19 cellular contexts compared by ENCODE assay signal in the genomic region with DNA sequence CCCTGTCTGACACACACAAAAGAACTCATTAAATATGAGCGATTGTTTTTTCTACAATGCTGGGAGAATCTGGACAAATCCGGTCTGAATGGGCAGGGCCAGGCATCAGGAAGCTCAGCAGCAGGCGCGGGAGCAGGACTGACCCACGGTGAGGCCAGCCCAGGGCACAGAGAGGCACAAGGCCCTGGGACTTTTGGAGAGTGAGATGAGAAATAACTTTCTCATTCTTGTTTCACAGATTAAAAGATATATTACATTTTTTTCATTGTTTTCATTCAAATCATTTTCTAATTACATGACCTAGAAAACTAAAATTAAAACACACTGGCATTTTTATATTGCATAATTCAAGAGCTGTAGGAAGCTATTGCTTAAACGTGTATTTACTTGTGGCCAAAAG.
DNase-seq lines count a peak whose midpoint lies in the region; ATAC-seq and TF ChIP-seq lines count a peak whose summit lies in the region.
"Had no signal": no experiment of that assay in that cellular context is flagged by ENCODE, and none has a peak within 500 bp of the region (broad histone marks: within the 10 kb centered on the region; RNA-seq: fewer than 3 reads in every experiment).

No MANE protein-coding gene starts in this region.

- H4K20me1 ChIP-seq in neural progenitor cell (ENCODE audit: low read depth): no peaks in the 10 kb centered on the region

- peak overlapping the region; percentile 53 for H3K27ac Mint-ChIP-seq in HFFc6
- H3K27ac Mint-ChIP-seq in neural progenitor cell: no peak overlapping the region
- H3K27ac Mint-ChIP-seq: activated CD8-positive, alpha-beta T cell treated with anti-CD3 and anti-CD28 coated beads for 36 hours; activated T-cell treated with anti-CD3 and anti-CD28 coated beads, Interleukin-2, amount 50 U/mL, for 72 hours; endodermal cell; stimulated activated memory B cell treated with anti-CD40 and anti-IgM and Interleukin-4, amounts not matched to agents 10 μg/mL and 1 μg/mL and 100 μg/mL, for 72 hours had no signal

- no peak overlapping the region for H3K27ac ChIP-seq in neural progenitor cell
- H3K27ac ChIP-seq: SJCRH30 had no signal

- H3K36me3 ChIP-seq in neural progenitor cell: no peaks in the 10 kb centered on the region
- H3K36me3 ChIP-seq: SJCRH30, tibial artery had no signal

- ATAC-seq in GM21360 (IDR thresholded peaks at IDR 0.05; ENCODE audit: unreplicated experiment): no peak
- ATAC-seq: activated CD8-positive, alpha-beta T cell treated with anti-CD3 and anti-CD28 coated beads for 36 hours; activated T-cell treated with anti-CD3 and anti-CD28 coated beads, Interleukin-2, amount 50 U/mL, for 72 hours; stimulated activated memory B cell treated with anti-CD40 and anti-IgM and Interleukin-4, amounts not matched to agents 10 μg/mL and 1 μg/mL and 100 μg/mL, for 72 hours had no signal

- H3K4me3 Mint-ChIP-seq in HFFc6: no peak overlapping the region
- H3K4me3 Mint-ChIP-seq in neural progenitor cell: no peak overlapping the region
- H3K4me3 Mint-ChIP-seq: activated CD8-positive, alpha-beta T cell treated with anti-CD3 and anti-CD28 coated beads for 36 hours; activated T-cell treated with anti-CD3 and anti-CD28 coated beads, Interleukin-2, amount 50 U/mL, for 72 hours; endodermal cell; stimulated activated memory B cell treated with anti-CD40 and anti-IgM and Interleukin-4, amounts not matched to agents 10 μg/mL and 1 μg/mL and 100 μg/mL, for 72 hours had no signal

- H3K9me3 ChIP-seq in neural progenitor cell (ENCODE audit: low read depth): no peaks in the 10 kb centered on the region
- H3K9me3 ChIP-seq: SJCRH30, tibial artery had no signal

- H3K4me1 ChIP-seq in neural progenitor cell: peaks cover 8% of the 10 kb centered on the region

- no peaks in the 10 kb centered on the region for H3K9me3 Mint-ChIP-seq in HFFc6
- H3K9me3 Mint-ChIP-seq in neural progenitor cell: no peaks in the 10 kb centered on the region
- H3K9me3 Mint-ChIP-seq: activated CD8-positive, alpha-beta T cell treated with anti-CD3 and anti-CD28 coated beads for 36 hours; activated T-cell treated with anti-CD3 and anti-CD28 coated beads, Interleukin-2, amount 50 U/mL, for 72 hours; endodermal cell; stimulated activated memory B cell treated with anti-CD40 and anti-IgM and Interleukin-4, amounts not matched to agents 10 μg/mL and 1 μg/mL and 100 μg/mL, for 72 hours had no signal

- no peak for TF ChIP-seq CTCF in HFFc6 (IDR thresholded peaks at IDR 0.05)
- no peak for TF ChIP-seq CTCF in neural progenitor cell (IDR thresholded peaks at IDR 0.05)

- H3K27me3 ChIP-seq in neural progenitor cell: no peaks in the 10 kb centered on the region
- H3K27me3 ChIP-seq: SJCRH30, tibial artery had no signal

- DNase-seq in AG20443 (ENCODE audit: low spot score) (peak; percentile 84), HFFc6 (no peak), fibroblast of peridontal ligament (ENCODE audit: extremely low read depth) (peak; percentile 56), renal cortical epithelial cell (ENCODE audit: low read depth) (peak; percentile 38), neural progenitor cell (ENCODE audit: low spot score) (no peak), NCI-H226 (no peak)
- DNase-seq in stimulated activated CD4-positive, alpha-beta T cell treated with anti-CD3 and anti-CD28 coated beads, Interleukin-12 subunit alpha, Interleukin-12 subunit beta, amount 100 ng/mL, for 4 hours: no peak
- DNase-seq: activated CD8-positive, alpha-beta T cell treated with anti-CD3 and anti-CD28 coated beads for 36 hours; activated naive CD4-positive, alpha-beta T cell treated with anti-CD3 and anti-CD28 coated beads, Interleukin-2, amount 50 U/mL, for 16 hours; activated T-cell treated with anti-CD3 and anti-CD28 coated beads, Interleukin-2, amount 50 U/mL, for 72 hours; endodermal cell; foreskin melanocyte; NCI-H1105 treated with DMSO at 0.1 percent for 48 hours; NCI-H2107; NCI-H524 treated with DMSO at 0.1 percent for 48 hours; SJCRH30 had no signal

- H3K36me3 Mint-ChIP-seq in HFFc6 (ENCODE audit: low read depth): no peaks in the 10 kb centered on the region
- H3K36me3 Mint-ChIP-seq in neural progenitor cell: no peaks in the 10 kb centered on the region
- H3K36me3 Mint-ChIP-seq: stimulated activated memory B cell treated with anti-CD40 and anti-IgM and Interleukin-4, amounts not matched to agents 10 μg/mL and 1 μg/mL and 100 μg/mL, for 72 hours had no signal

- H3F3A ChIP-seq in neural progenitor cell (ENCODE audit: low read depth): no peaks in the 10 kb centered on the region

- H3K4me2 ChIP-seq in neural progenitor cell: no peak overlapping the region

- no peak overlapping the region for H3K9ac ChIP-seq in neural progenitor cell

- no peaks in the 10 kb centered on the region for H3K79me2 ChIP-seq in neural progenitor cell (ENCODE audit: low read depth)

- no peak overlapping the region for H2AFZ ChIP-seq in neural progenitor cell (replicated peaks)

- no peak overlapping the region for H3K4me3 ChIP-seq in neural progenitor cell
- H3K4me3 ChIP-seq: SJCRH30, tibial artery had no signal

- H3K4me1 Mint-ChIP-seq in HFFc6 (ENCODE audit: low read depth) (peaks cover 21% of the 10 kb centered on the region), neural progenitor cell (peaks cover 15% of the 10 kb centered on the region)

- H3K27me3 Mint-ChIP-seq in HFFc6 (ENCODE audit: insufficient read depth) (no peaks in the 10 kb centered on the region), neural progenitor cell (ENCODE audit: insufficient read depth, low read depth) (peaks cover 13% of the 10 kb centered on the region)
- H3K27me3 Mint-ChIP-seq: activated CD8-positive, alpha-beta T cell treated with anti-CD3 and anti-CD28 coated beads for 36 hours had no signal

Comparison
In these comparisons a context has a peak if more than half of its experiments do, and no peak if none do; other contexts are left out.
1. DNase-seq: peak in AG20443 (single experiment), fibroblast of peridontal ligament (single experiment) and renal cortical epithelial cell (single experiment); none in HFFc6 (single experiment), neural progenitor cell (single experiment), stimulated activated CD4-positive, alpha-beta T cell treated with anti-CD3 and anti-CD28 coated beads, Interleukin-12 subunit alpha, Interleukin-12 subunit beta, amount 100 ng/mL, for 4 hours (single experiment) and NCI-H226 (single experiment).